ENCODE assay signal across 1 cellular context in the genomic region with DNA sequence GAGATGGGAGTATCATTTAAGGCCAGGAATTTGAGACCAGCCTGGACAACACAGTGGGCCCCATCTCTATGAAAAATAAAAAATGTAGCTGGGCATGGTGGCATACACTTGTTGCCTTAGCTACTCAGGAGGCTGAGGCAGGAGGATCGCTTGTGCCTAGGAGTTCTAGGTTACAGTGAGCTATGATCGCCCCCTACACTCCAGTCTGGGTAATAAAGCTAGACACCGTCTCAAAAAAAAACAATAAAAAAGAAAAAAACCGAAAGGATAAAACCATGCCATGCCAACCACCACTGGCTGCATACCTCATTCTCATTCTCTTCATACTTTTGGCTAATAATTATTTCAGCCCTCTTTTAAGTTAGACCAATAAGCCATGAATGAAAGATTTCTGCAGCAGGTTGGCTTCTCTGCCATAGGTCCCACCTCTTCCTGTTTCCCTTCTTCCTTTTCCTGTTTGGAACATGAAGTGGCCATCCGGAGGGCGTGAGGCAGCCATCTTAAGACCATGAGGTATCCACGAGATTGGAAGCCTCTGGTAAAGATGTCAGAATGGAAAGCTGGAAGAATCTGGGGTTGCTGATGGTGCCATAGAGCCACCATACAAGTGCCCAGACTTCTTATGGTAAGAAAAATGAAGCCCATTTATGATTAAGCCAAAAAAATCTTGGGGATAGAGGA.
TF ChIP-seq lines count a peak whose summit lies in the region.

No MANE protein-coding gene starts in this region.

TF ChIP-seq in Ishikawa, 13 proteins besides CTCF, POLR2A, EP300 and RAD21:
- TF ChIP-seq NFIC (IDR thresholded peaks at IDR 0.05) = no peak
- no peak for TF ChIP-seq CREB1 (IDR thresholded peaks at IDR 0.05; ENCODE audit: low read depth)
- TF ChIP-seq YY1 (IDR thresholded peaks at IDR 0.05; ENCODE audit: low read depth) = peak; percentile 50; the same call in 1 of the 2 replicates
- no peak for TF ChIP-seq TCF12 (IDR thresholded peaks at IDR 0.05; ENCODE audit: low read depth)
- no peak for TF ChIP-seq TAF1 (IDR thresholded peaks at IDR 0.05; ENCODE audit: low read depth)
- TF ChIP-seq FOXM1 (IDR thresholded peaks at IDR 0.05; ENCODE audit: borderline replicate concordance, low read depth) = no peak
